11 cellular contexts compared by ENCODE assay signal in genomic region chr2:199100326-199101110, GRCh38.
DNase-seq lines count a peak whose midpoint lies in the region; FAIRE-seq and TF ChIP-seq lines count a peak whose summit lies in the region.
"Had no signal": no experiment of that assay in that cellular context is flagged by ENCODE, and none has a peak within 500 bp of the region (broad histone marks: within the 10 kb centered on the region; RNA-seq: fewer than 3 reads in every experiment).

No MANE protein-coding gene starts in this region.

- DNase-seq in GM04504 (ENCODE audit: low read depth): peak; percentile 48
- DNase-seq in NCI-H187 treated with DMSO at 0.1 percent for 48 hours (lab: John Stamatoyannopoulos, UW): peak; percentile 37
- peak; percentile 0 for DNase-seq in choroid plexus epithelial cell (ENCODE audit: low read depth)
- peak; percentile 47 for DNase-seq in renal cortical epithelial cell (ENCODE audit: low read depth)
- DNase-seq in NCI-H774 (lab: John Stamatoyannopoulos, UW): no peak
- no peak for DNase-seq in urothelium cell line (ENCODE audit: low spot score)
- no peak for DNase-seq in activated CD4-positive, CD25-positive, alpha-beta regulatory T cell (lab: John Stamatoyannopoulos, UW)
- DNase-seq: activated naive CD4-positive, alpha-beta T cell treated with anti-CD3 and anti-CD28 coated beads, Interleukin-2, amount 10 ng/mL, durations not matched to agents 7 days and 5 days; caudate nucleus; CD4-positive, alpha-beta memory T cell; stimulated activated naive CD8-positive, alpha-beta T cell treated with anti-CD3 and anti-CD28 coated beads, Interleukin-15, Interleukin-2, amounts not matched to agents 100 U/mL and 50 U/mL, for 24 hours had no signal

- FAIRE-seq in urothelium cell line (lab: Jason Lieb, UNC): no peak

- no peak overlapping the region for H3K4me3 ChIP-seq in choroid plexus epithelial cell (ENCODE audit: low read depth, low read length)

- no peak for TF ChIP-seq CTCF in choroid plexus epithelial cell (conservative IDR thresholded peaks at IDR 0.05; ENCODE audit: low read depth, low read length)

Comparison
In these comparisons a context has a peak if more than half of its experiments do, and no peak if none do; other contexts are left out.
1. DNase-seq: peak in GM04504 (single experiment), NCI-H187 treated with DMSO at 0.1 percent for 48 hours (single experiment), choroid plexus epithelial cell (single experiment) and renal cortical epithelial cell (single experiment); none in NCI-H774 (single experiment), urothelium cell line (single experiment) and activated CD4-positive, CD25-positive, alpha-beta regulatory T cell (0 of 4).